Comparison of ENCODE assay signal across 26 cellular contexts in genomic region chr1:160090760-160091159, GRCh38. TPM values are rescaled to one million over a fixed set of nuclear protein-coding genes. Genes with fewer than 3 reads are reported as not detected.
"Had no signal": no experiment of that assay in that cellular context is flagged by ENCODE, and none has a peak within 500 bp of the region (broad histone marks: within the 10 kb centered on the region; RNA-seq: fewer than 3 reads in every experiment).

No MANE protein-coding gene starts in this region.

- H3K4me3 Mint-ChIP-seq: activated T-cell treated with anti-CD3 and anti-CD28 coated beads, Interleukin-2, amount 50 U/mL, for 24 hours; effector memory CD8-positive, alpha-beta T cell; mesothelial cell of epicardium; natural killer cell; WTC11 had no signal

- H3K27me3 Mint-ChIP-seq: activated T-cell treated with anti-CD3 and anti-CD28 coated beads, Interleukin-2, amount 50 U/mL, for 24 hours; effector memory CD8-positive, alpha-beta T cell had no signal

- H3K4me1 Mint-ChIP-seq: mesothelial cell of epicardium had no signal

- H3K27ac Mint-ChIP-seq: activated T-cell treated with anti-CD3 and anti-CD28 coated beads, Interleukin-2, amount 50 U/mL, for 24 hours; activated T-helper 2 cell treated with anti-CD3 and anti-CD28 coated beads, Interferon-gamma antibody, Interleukin-2, Interleukin-4, amounts not matched to agents 10 μg/mL and 5 μg/mL and 100 μg/mL, durations not matched to agents 14 hours and 24 hours and 36 hours; mesothelial cell of epicardium; natural killer cell; WTC11 had no signal

- ATAC-seq: effector memory CD8-positive, alpha-beta T cell; gastrocnemius medialis; left ventricle myocardium superior; natural killer cell; stimulated activated naive CD8-positive, alpha-beta T cell treated with anti-CD3 and anti-CD28 coated beads, Interleukin-15, Interleukin-2, amounts not matched to agents 100 U/mL and 50 U/mL, for 24 hours; WTC11 had no signal

- H3K27ac ChIP-seq: ascending aorta, esophagus muscularis mucosa, gastrocnemius medialis, ovary, prostate gland, tibial artery, uterus had no signal

- DNase-seq: activated CD8-positive, alpha-beta memory T cell treated with anti-CD3 and anti-CD28 coated beads for 24 hours; activated CD8-positive, alpha-beta memory T cell treated with anti-CD3 and anti-CD28 coated beads, Interleukin-2, amount 50 U/mL, for 4 hours; activated naive CD4-positive, alpha-beta T cell treated with anti-CD3 and anti-CD28 coated beads, Interleukin-2, amount 50 U/mL, for 16 hours; activated T-cell treated with anti-CD3 and anti-CD28 coated beads, Interleukin-2, amount 50 U/mL, for 24 hours; central memory CD4-positive, alpha-beta T cell; effector memory CD8-positive, alpha-beta T cell; gastrocnemius medialis; hypothalamus; left ventricle myocardium superior; mammary epithelial cell; natural killer cell; ovary; stimulated activated CD4-positive, alpha-beta T cell treated with anti-CD3 and anti-CD28 coated beads, Interleukin-4, amount 100 ng/mL, for 1 hour; stimulated activated naive CD8-positive, alpha-beta T cell treated with anti-CD3 and anti-CD28 coated beads, Interleukin-15, Interleukin-2, amounts not matched to agents 100 U/mL and 50 U/mL, for 24 hours; T-helper 1 cell; tibial artery; uterus had no signal

- H3K9me3 Mint-ChIP-seq: activated T-cell treated with anti-CD3 and anti-CD28 coated beads, Interleukin-2, amount 50 U/mL, for 24 hours; activated T-helper 2 cell treated with anti-CD3 and anti-CD28 coated beads, Interferon-gamma antibody, Interleukin-2, Interleukin-4, amounts not matched to agents 10 μg/mL and 5 μg/mL and 100 μg/mL, durations not matched to agents 14 hours and 24 hours and 36 hours; effector memory CD8-positive, alpha-beta T cell; mesothelial cell of epicardium; natural killer cell; WTC11 had no signal

RNA-seq across cellular contexts. Expression of gene KCNJ9, which starts 9.4 kb away (rescaled TPM):
- total RNA-seq: activated T-helper 2 cell treated with anti-CD3 and anti-CD28 coated beads, Interferon-gamma antibody, Interleukin-2, Interleukin-4, amounts not matched to agents 10 μg/mL and 5 μg/mL and 100 μg/mL, durations not matched to agents 14 hours and 24 hours and 36 hours; dermis microvascular lymphatic vessel endothelial cell; endothelial cell of umbilical vein; esophagus muscularis mucosa; gastrocnemius medialis; left ventricle myocardium superior; mammary epithelial cell; mesothelial cell of epicardium; natural killer cell; ovary; subcutaneous adipose tissue had no signal
- polyA plus RNA-seq: endothelial cell of umbilical vein, mammary epithelial cell had no signal

RNA-seq across cellular contexts. Expression of gene KCNJ10, which starts 20.8 kb away (rescaled TPM):
- total RNA-seq: activated T-helper 2 cell treated with anti-CD3 and anti-CD28 coated beads, Interferon-gamma antibody, Interleukin-2, Interleukin-4, amounts not matched to agents 10 μg/mL and 5 μg/mL and 100 μg/mL, durations not matched to agents 14 hours and 24 hours and 36 hours; ascending aorta; dermis microvascular lymphatic vessel endothelial cell; endothelial cell of umbilical vein; gastrocnemius medialis; left ventricle myocardium superior; mammary epithelial cell; natural killer cell; prostate gland; subcutaneous adipose tissue had no signal
- polyA plus RNA-seq: endothelial cell of umbilical vein, mammary epithelial cell had no signal

RNA-seq across cellular contexts. Expression of gene ATP1A2, which starts 24.8 kb away (rescaled TPM):
- total RNA-seq: activated T-helper 2 cell treated with anti-CD3 and anti-CD28 coated beads, Interferon-gamma antibody, Interleukin-2, Interleukin-4, amounts not matched to agents 10 μg/mL and 5 μg/mL and 100 μg/mL, durations not matched to agents 14 hours and 24 hours and 36 hours; dermis microvascular lymphatic vessel endothelial cell; endothelial cell of umbilical vein; natural killer cell had no signal
- polyA plus RNA-seq: endothelial cell of umbilical vein, mammary epithelial cell had no signal
